ENCODE assay signal across 17 cellular contexts in the genomic region with DNA sequence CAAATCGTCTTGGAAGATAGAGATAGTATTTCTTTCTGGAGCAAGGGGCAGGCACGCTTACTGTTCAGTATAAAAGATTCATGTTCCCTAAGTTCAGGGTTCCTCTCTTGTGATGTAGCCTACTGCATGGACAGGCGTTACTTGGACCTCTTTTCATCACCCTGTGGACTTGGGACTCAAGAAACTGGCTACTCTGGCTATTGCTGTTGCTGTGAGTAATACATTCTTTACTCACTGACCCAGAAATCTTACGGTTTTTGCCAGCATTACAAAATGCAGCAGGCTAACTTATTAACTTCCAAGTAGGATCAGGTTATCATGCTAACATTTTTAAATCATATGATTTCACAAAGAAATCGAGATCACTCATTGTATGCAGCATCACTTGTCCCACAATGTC. TPM values are rescaled to one million over a fixed set of nuclear protein-coding genes. Genes with fewer than 3 reads are reported as not detected.
DNase-seq lines count a peak whose midpoint lies in the region; ATAC-seq and TF ChIP-seq lines count a peak whose summit lies in the region.
"Had no signal": no experiment of that assay in that cellular context is flagged by ENCODE, and none has a peak within 500 bp of the region (broad histone marks: within the 10 kb centered on the region; RNA-seq: fewer than 3 reads in every experiment).

No MANE protein-coding gene starts in this region.

- H3K27me3 ChIP-seq in PC-3 (ENCODE audit: low read length): no peaks in the 10 kb centered on the region
- H3K27me3 ChIP-seq: body of pancreas, vagina had no signal

- in situ Hi-C loops in Caki2 (cut with HindIII; ENCODE audit: low pct_unique_long_range_greater_than_20kb, low sequenced_read_pairs): no loop called here

- peak; percentile 78 for DNase-seq in Caki2 (ENCODE audit: low read depth)
- peak; percentile 52 for DNase-seq in PC-3
- peak; percentile 88 for DNase-seq in fibroblast of mammary gland (ENCODE audit: low read depth)
- no peak for DNase-seq in COR-L47 (lab: John Stamatoyannopoulos, UW)
- DNase-seq in SW480 (ENCODE audit: low spot score): no peak
- no peak for DNase-seq in SW 1271 (lab: John Stamatoyannopoulos, UW)
- no peak for DNase-seq in progenitor cell of endocrine pancreas (ENCODE audit: low spot score, unreplicated experiment)
- DNase-seq: activated gamma-delta T cell, H7, Kasumi-1, NCI-H1694, NCI-H345, WERI-Rb-1 had no signal

- no TSS peak for BruUV-seq in PC-3 (replicated peaks; lab: Mats Ljungman, UMichigan)

- no peaks in the 10 kb centered on the region for H3K9me3 ChIP-seq in PC-3 (ENCODE audit: low read length)
- H3K9me3 ChIP-seq: body of pancreas, vagina had no signal

- peaks cover 4% of the 10 kb centered on the region; the same call in 1 of the 2 replicates for H3K4me1 ChIP-seq in PC-3 (ENCODE audit: insufficient read depth, low read length)
- H3K4me1 ChIP-seq: body of pancreas, vagina had no signal

- no peaks in the 10 kb centered on the region for H3F3A ChIP-seq in PC-3 (ENCODE audit: low read length, unreplicated experiment)

- CTCF ChIA-PET in PC-3 (lab: Charles Lee): no interaction called here

- TF ChIP-seq CTCF in PC-3 (conservative IDR thresholded peaks at IDR 0.05; ENCODE audit: low read depth, low read length) (no peak), fibroblast of mammary gland (conservative IDR thresholded peaks at IDR 0.05; ENCODE audit: control insufficient read depth, insufficient read depth, low read depth, low read length) (no peak), nephron (IDR thresholded peaks at IDR 0.05; ENCODE audit: unreplicated experiment in 3 of 3) (no peak), progenitor cell of endocrine pancreas (IDR thresholded peaks at IDR 0.05; ENCODE audit: unreplicated experiment) (no peak)

- no peak overlapping the region for H3K4me2 ChIP-seq in PC-3 (ENCODE audit: low read length)

- H3K27ac Mint-ChIP-seq in nephron: peak overlapping the region; percentile 45 to 82 (median 80)
- no peak overlapping the region for H3K27ac Mint-ChIP-seq in progenitor cell of endocrine pancreas
- H3K27ac Mint-ChIP-seq: natural killer cell treated with Interleukin-12 subunit alpha and Interleukin-12 subunit beta and Interleukin-15 and Interleukin-18, amount 100 ng/mL, for 72 hours had no signal

- H3K36me3 ChIP-seq in PC-3 (ENCODE audit: low read depth, low read length): no peaks in the 10 kb centered on the region
- H3K36me3 ChIP-seq: vagina, WERI-Rb-1 had no signal

- H3K4me3 Mint-ChIP-seq in nephron (no peak overlapping the region), progenitor cell of endocrine pancreas (ENCODE audit: low read depth) (no peak overlapping the region)
- H3K4me3 Mint-ChIP-seq: natural killer cell treated with Interleukin-12 subunit alpha and Interleukin-12 subunit beta and Interleukin-15 and Interleukin-18, amount 100 ng/mL, for 72 hours had no signal

- H3K9me3 Mint-ChIP-seq in nephron: peaks cover 2% of the 10 kb centered on the region
- H3K9me3 Mint-ChIP-seq in progenitor cell of endocrine pancreas (ENCODE audit: low read depth): no peaks in the 10 kb centered on the region
- H3K9me3 Mint-ChIP-seq: natural killer cell treated with Interleukin-12 subunit alpha and Interleukin-12 subunit beta and Interleukin-15 and Interleukin-18, amount 100 ng/mL, for 72 hours had no signal

- intact Hi-C loops in PC-3 (cut with micrococcal nuclease): no loop called here

- no peaks in the 10 kb centered on the region for H3K36me3 Mint-ChIP-seq in nephron (ENCODE audit: low read depth)
- H3K36me3 Mint-ChIP-seq in progenitor cell of endocrine pancreas (ENCODE audit: insufficient read depth): no peaks in the 10 kb centered on the region
- H3K36me3 Mint-ChIP-seq: natural killer cell treated with Interleukin-12 subunit alpha and Interleukin-12 subunit beta and Interleukin-15 and Interleukin-18, amount 100 ng/mL, for 72 hours had no signal

- H3K9me2 ChIP-seq in PC-3 (replicated peaks; ENCODE audit: low read length): no peaks in the 10 kb centered on the region

- H3K4me1 Mint-ChIP-seq in nephron (no peaks in the 10 kb centered on the region), progenitor cell of endocrine pancreas (ENCODE audit: low read depth) (no peaks in the 10 kb centered on the region)

- H3K4me3 ChIP-seq in PC-3 (ENCODE audit: low read length): no peak overlapping the region
- H3K4me3 ChIP-seq in fibroblast of mammary gland (ENCODE audit: control insufficient read depth, low read depth, low read length): no peak overlapping the region
- H3K4me3 ChIP-seq: body of pancreas, vagina had no signal

- POLR2A ChIA-PET in PC-3 (lab: Charles Lee; ENCODE audit: unreplicated experiment): no interaction called here

- H2AFZ ChIP-seq in PC-3 (ENCODE audit: low read length): no peak overlapping the region

- ATAC-seq in PC-3: peak; percentile 55
- ATAC-seq: body of pancreas; natural killer cell treated with Interleukin-12 subunit alpha and Interleukin-12 subunit beta and Interleukin-15 and Interleukin-18, amount 100 ng/mL, for 72 hours had no signal

- no peak overlapping the region for H3K9ac ChIP-seq in PC-3 (ENCODE audit: low read length)

- H3K27ac ChIP-seq in PC-3 (ENCODE audit: low read length): no peak overlapping the region
- H3K27ac ChIP-seq: body of pancreas, vagina, WERI-Rb-1 had no signal

- H4K20me1 ChIP-seq in PC-3 (ENCODE audit: low read length): no peaks in the 10 kb centered on the region

- no peaks in the 10 kb centered on the region for H3K79me2 ChIP-seq in PC-3 (ENCODE audit: low read length)

- H3K27me3 Mint-ChIP-seq in nephron (ENCODE audit: low read depth) (no peaks in the 10 kb centered on the region), progenitor cell of endocrine pancreas (no peaks in the 10 kb centered on the region)
- H3K27me3 Mint-ChIP-seq: natural killer cell treated with Interleukin-12 subunit alpha and Interleukin-12 subunit beta and Interleukin-15 and Interleukin-18, amount 100 ng/mL, for 72 hours had no signal

RNA-seq across cellular contexts. Expression of a gene that starts 12.8 kb away (rescaled TPM):
- total RNA-seq in Caki2 (2014; rRNA removed; shearing (Covaris generic); ENCODE audit: low replicate concordance): 33.8 and 35.6 TPM in 2 replicates
- total RNA-seq in PC-3 (2014; rRNA removed) (3.1 and 4.4 TPM in 2 replicates), progenitor cell of endocrine pancreas (1.5 and 1.9 TPM in 2 replicates)

Comparison
In these comparisons a context has a peak if more than half of its experiments do, and no peak if none do; other contexts are left out.
1. DNase-seq: peak in Caki2 (single experiment), PC-3 (single experiment) and fibroblast of mammary gland (single experiment); none in COR-L47 (single experiment), SW480 (single experiment), SW 1271 (0 of 2) and progenitor cell of endocrine pancreas (single experiment).